6 cellular contexts compared by ENCODE assay signal in genomic region chr7:151008511-151009323, GRCh38. TPM values are rescaled to one million over a fixed set of nuclear protein-coding genes. Genes with fewer than 3 reads are reported as not detected.
DNase-seq lines count a peak whose midpoint lies in the region; TF ChIP-seq lines count a peak whose summit lies in the region.

No MANE protein-coding gene starts in this region.

- TF ChIP-seq RAD21 in liver (IDR thresholded peaks at IDR 0.05) = peak; percentile 27 to 69

- H3K36me3 ChIP-seq in liver (ENCODE audit: control insufficient read depth in 4 of 4, insufficient read depth in 3 of 4, low read depth in 1 of 4, low read length in 3 of 4) = no peaks in the 10 kb centered on the region
- H3K36me3 ChIP-seq in subcutaneous abdominal adipose tissue (ENCODE audit: control insufficient read depth in 5 of 5, insufficient read depth in 5 of 5, low read length in 5 of 5) = peaks cover 0 to 13% (median 9%) of the 10 kb centered on the region in 5 donors

- H3K27me3 ChIP-seq in liver (ENCODE audit: control insufficient read depth in 4 of 4, insufficient read depth in 4 of 4, low read length in 3 of 4) (peaks cover 0 to 4% (median 0%) of the 10 kb centered on the region in 4 donors), subcutaneous abdominal adipose tissue (ENCODE audit: control insufficient read depth in 5 of 5, insufficient read depth in 4 of 5, low read length in 5 of 5) (peaks cover 0 to 21% (median 10%) of the 10 kb centered on the region in 5 donors)

- WGBS in liver = 47% methylated on average over 40 of the region's 40 CpGs

- H3K4me3 ChIP-seq in Jurkat, Clone E6-1 (ENCODE audit: low read length) = peak overlapping the region; percentile 57
- H3K4me3 ChIP-seq in liver (ENCODE audit: low read depth in 1 of 3, low read length in 3 of 3) (peak overlapping the region in 1 of 3 donors; percentile 8), subcutaneous abdominal adipose tissue (ENCODE audit: low read depth in 1 of 5, low read length in 5 of 5) (peak overlapping the region; percentile 32 to 60 (median 50))

- H3K9me3 ChIP-seq in liver (ENCODE audit: control insufficient read depth in 4 of 4, low read length in 3 of 4) (no peaks in the 10 kb centered on the region), subcutaneous abdominal adipose tissue (ENCODE audit: control insufficient read depth in 5 of 5, low read length in 5 of 5) (no peaks in the 10 kb centered on the region)

- H3K27ac ChIP-seq in liver (ENCODE audit: low read depth in 1 of 2, low read length in 2 of 2) (peak overlapping the region; percentile 14 to 66), subcutaneous abdominal adipose tissue (ENCODE audit: low read depth, low read length) (no peak overlapping the region)

- DNase-seq in Jurkat, Clone E6-1 (ENCODE audit: low read depth, low spot score) = peak; percentile 74
- peak; percentile 95 for DNase-seq in activated effector memory CD4-positive, alpha-beta T cell treated with anti-CD3 and anti-CD28 coated beads, Interleukin-2, amount 50 U/mL, for 16 hours
- no peak for DNase-seq in T1000 (lab: John Stamatoyannopoulos, UW)

- H3K9ac ChIP-seq in liver (ENCODE audit: low read depth in 1 of 2, low read length in 2 of 2) (no peak overlapping the region), subcutaneous abdominal adipose tissue (ENCODE audit: low read length in 5 of 5) (peak overlapping the region in 1 of 5 donors; percentile 9)

- peaks cover 2 to 29% (median 8%) of the 10 kb centered on the region in 4 donors for H3K4me1 ChIP-seq in liver (ENCODE audit: control insufficient read depth in 4 of 4, insufficient read depth in 4 of 4, low read length in 3 of 4)
- H3K4me1 ChIP-seq in subcutaneous abdominal adipose tissue (ENCODE audit: control insufficient read depth in 5 of 5, insufficient read depth in 5 of 5, low read length in 5 of 5) = peaks cover 9 to 53% (median 32%) of the 10 kb centered on the region in 5 donors

- TF ChIP-seq CTCF in GM12873 (IDR thresholded peaks at IDR 0.05; ENCODE audit: insufficient read depth, low read depth, low read length, missing control alignments) (peak; percentile 91), liver (IDR thresholded peaks at IDR 0.05; ENCODE audit: low read depth, low read length, missing input control) (peak; percentile 48)

TF ChIP-seq in liver, 16 proteins besides CTCF, POLR2A, EP300 and RAD21:
- TF ChIP-seq GABPA (IDR thresholded peaks at IDR 0.05 in 1 of 2, conservative IDR thresholded peaks at IDR 0.05 in 1 of 2) (no peak), YY1 (IDR thresholded peaks at IDR 0.05) (no peak), HNF4A (conservative IDR thresholded peaks at IDR 0.05) (no peak), TAF1 (conservative IDR thresholded peaks at IDR 0.05) (no peak)

RNA-seq across cellular contexts. Expression of gene ATG9B, which starts 15.6 kb away (rescaled TPM):
- polyA plus RNA-seq in Jurkat, Clone E6-1 (2012; ENCODE audit: insufficient read depth, insufficient read length) = 14.9 TPM
- not detected for total RNA-seq in liver
- polyA plus RNA-seq in liver = under 1 TPM in 1 of 2 donors, not detected in 1; 0.61 TPM

RNA-seq across cellular contexts. Expression of gene NOS3, which starts 17.9 kb away (rescaled TPM):
- 8.5 TPM for polyA plus RNA-seq in Jurkat, Clone E6-1 (2012; ENCODE audit: insufficient read depth, insufficient read length)
- total RNA-seq in liver = 1 to 10 TPM; 5.4 to 6.1 TPM
- polyA plus RNA-seq in liver = 1 to 10 TPM; 1.6 to 4.9 TPM

RNA-seq across cellular contexts. Expression of gene ABCB8, which starts 19.5 kb away (rescaled TPM):
- 47.9 TPM for polyA plus RNA-seq in Jurkat, Clone E6-1 (2012; ENCODE audit: insufficient read depth, insufficient read length)
- 10 to 100 TPM; 12.4 to 28.3 TPM for total RNA-seq in liver
- polyA plus RNA-seq in liver = 10 to 100 TPM; 16.7 to 30.2 TPM

RNA-seq across cellular contexts. Expression of gene KCNH2, which starts 30.6 kb away (rescaled TPM):
- 43.6 TPM for polyA plus RNA-seq in Jurkat, Clone E6-1 (2012; ENCODE audit: insufficient read depth, insufficient read length)
- total RNA-seq in liver = 10 to 100 TPM in 1 of 2 donors, under 1 TPM in 1; 0.33 to 74.6 TPM
- under 1 TPM in 1 of 2 donors, not detected in 1; 0.18 TPM for polyA plus RNA-seq in liver

RNA-seq across cellular contexts. Expression of gene ASIC3, which starts 39.6 kb away (rescaled TPM):
- 7.9 TPM for polyA plus RNA-seq in Jurkat, Clone E6-1 (2012; ENCODE audit: insufficient read depth, insufficient read length)
- total RNA-seq in liver = 1 to 10 TPM in 1 of 2 donors, under 1 TPM in 1; 0.05 to 1.0 TPM
- under 1 TPM; 0.22 to 0.55 TPM for polyA plus RNA-seq in liver
